Comparison of ENCODE assay signal across 23 cellular contexts in the genomic region with DNA sequence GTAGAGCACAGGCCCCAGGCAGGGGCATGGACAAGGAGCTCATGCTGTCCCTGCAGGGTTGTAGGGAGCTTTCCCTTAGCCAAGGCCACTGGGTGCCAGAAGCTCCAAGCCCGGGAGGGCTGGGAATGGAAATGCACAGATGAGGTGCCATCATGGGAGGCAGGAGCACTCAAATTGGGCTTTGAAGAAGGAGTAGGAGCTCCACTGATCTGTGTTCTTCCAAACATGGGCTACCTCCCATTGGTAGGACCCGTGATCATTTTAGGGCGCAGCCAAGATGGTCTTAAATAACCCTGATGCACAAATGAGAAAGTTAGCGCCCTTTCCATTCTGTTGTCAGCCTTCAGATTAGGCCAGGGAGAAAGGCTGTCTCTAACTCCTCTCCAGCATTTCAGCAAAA.
DNase-seq lines count a peak whose midpoint lies in the region; ATAC-seq and TF ChIP-seq lines count a peak whose summit lies in the region.
"Had no signal": no experiment of that assay in that cellular context is flagged by ENCODE, and none has a peak within 500 bp of the region (broad histone marks: within the 10 kb centered on the region; RNA-seq: fewer than 3 reads in every experiment).

No MANE protein-coding gene starts in this region.

- H3K4me3 ChIP-seq in SK-N-SH (ENCODE audit: low read depth in 2 of 2, low read length in 1 of 2) (no peak overlapping the region), hepatocyte (no peak overlapping the region)
- H3K4me3 ChIP-seq: A549; BLaER1 treated with 17β-estradiol and CSF1 and Interleukin-3, amounts not matched to agents 10 nM and 100 nM; GM12878 had no signal

- H3K4me1 ChIP-seq in SK-N-SH (ENCODE audit: control insufficient read depth in 1 of 2, insufficient read depth in 2 of 2, low read depth in 1 of 2, low read length in 1 of 2) (peaks cover 6 to 71% of the 10 kb centered on the region in 2 experiments; a peak in 3 of 4 replicates), hepatocyte (ENCODE audit: insufficient read depth) (peaks cover 54% of the 10 kb centered on the region)
- H3K4me1 ChIP-seq: A549 had no signal

- no peaks in the 10 kb centered on the region for H3K9me2 ChIP-seq in SK-N-SH
- no peaks in the 10 kb centered on the region for H3K9me2 ChIP-seq in hepatocyte (replicated peaks; ENCODE audit: insufficient read depth)

- peak overlapping the region in 2 of 3 experiments; percentile 46 to 97 for H3K27ac Mint-ChIP-seq in nephron
- H3K27ac Mint-ChIP-seq: B cell; CD4-positive, alpha-beta T cell; CD8-positive, alpha-beta T cell had no signal

- POLR2A ChIA-PET in SK-N-SH (lab: Yijun Ruan, JAX), result interaction anchor here (1.3 to 2.3 kb wide), 2 partner anchors 10 to 15 kb away, joined by 4 to 9 read pairs; no protein-coding TSS in a partner anchor

- H3K36me3 ChIP-seq in SK-N-SH (replicated peaks in 1 of 2; ENCODE audit: control insufficient read depth in 1 of 2, insufficient read depth in 2 of 2, low read length in 1 of 2), result no peaks in the 10 kb centered on the region
- no peaks in the 10 kb centered on the region for H3K36me3 ChIP-seq in hepatocyte (replicated peaks; ENCODE audit: insufficient read depth, low read depth)
- H3K36me3 ChIP-seq: BLaER1 treated with 17β-estradiol and CSF1 and Interleukin-3, amounts not matched to agents 10 nM and 100 nM had no signal

- DNase-seq in SK-N-SH (no peak), hepatocyte (ENCODE audit: low spot score) (no peak), AG08395 (ENCODE audit: low spot score) (no peak), COLO829 (ENCODE audit: low spot score) (no peak)
- DNase-seq in stimulated activated CD4-positive, alpha-beta T cell treated with anti-CD3 and anti-CD28 coated beads, Interleukin-4, amount 100 ng/mL, for 24 hours, result no peak
- DNase-seq: CD4-positive, alpha-beta T cell; CD8-positive, alpha-beta T cell; COR-L47; DMS 273 treated with DMSO at 0.1 percent for 48 hours; DMS153; DMS53; DMS79; DND-41; EL; GDM1 had no signal

- 50% methylated on average over 2 of the region's 4 CpGs for WGBS in SK-N-SH (ENCODE audit: low lambda C conversion rate)
- 92% methylated on average over 4 of the region's 4 CpGs for WGBS in hepatocyte (ENCODE audit: low lambda C conversion rate, missing lambda C conversion rate)

- no peak overlapping the region for H3K4me3 Mint-ChIP-seq in nephron
- H3K4me3 Mint-ChIP-seq: B cell; CD4-positive, alpha-beta T cell; CD8-positive, alpha-beta T cell had no signal

- H3F3A ChIP-seq in SK-N-SH (replicated peaks; ENCODE audit: insufficient read depth), result no peaks in the 10 kb centered on the region

- no peaks in the 10 kb centered on the region for H3K79me2 ChIP-seq in SK-N-SH (ENCODE audit: insufficient read depth)
- no peaks in the 10 kb centered on the region for H3K79me2 ChIP-seq in hepatocyte

- no peak for TF ChIP-seq RAD21 in SK-N-SH (IDR thresholded peaks at IDR 0.05; ENCODE audit: low read length)

- ATAC-seq in SK-N-SH treated with all-trans-retinoic acid at 6 μM for 48 hours, result no peak
- ATAC-seq: A549; CD8-positive, alpha-beta T cell; GM12878 had no signal

- peaks cover 3% of the 10 kb centered on the region for H3K36me3 Mint-ChIP-seq in nephron (ENCODE audit: low read depth)
- H3K36me3 Mint-ChIP-seq: CD8-positive, alpha-beta T cell had no signal

- H4K20me1 ChIP-seq in SK-N-SH (ENCODE audit: insufficient read depth) (no peaks in the 10 kb centered on the region), hepatocyte (ENCODE audit: insufficient read depth, poor library complexity, severe bottlenecking) (no peaks in the 10 kb centered on the region)
- H4K20me1 ChIP-seq: BLaER1 treated with 17β-estradiol and CSF1 and Interleukin-3, amounts not matched to agents 10 nM and 100 nM had no signal

- no peaks in the 10 kb centered on the region for H3K9me3 ChIP-seq in SK-N-SH
- no peaks in the 10 kb centered on the region for H3K9me3 ChIP-seq in hepatocyte (ENCODE audit: low read depth)
- H3K9me3 ChIP-seq: A549 had no signal

- H3K4me2 ChIP-seq in SK-N-SH (no peak overlapping the region), hepatocyte (no peak overlapping the region)
- H3K4me2 ChIP-seq: A549 had no signal

- H3K27ac ChIP-seq in SK-N-SH (ENCODE audit: low read depth in 2 of 2, low read length in 1 of 2) (peak overlapping the region in 1 of 2 experiments; percentile 55; a peak in 1 of 4 replicates), hepatocyte (peak overlapping the region; percentile 29)
- H3K27ac ChIP-seq: 22Rv1; A549; BLaER1 treated with 17β-estradiol and CSF1 and Interleukin-3, amounts not matched to agents 10 nM and 100 nM; C4-2B had no signal

- H2AFZ ChIP-seq in SK-N-SH (ENCODE audit: low read depth) (no peak overlapping the region), hepatocyte (no peak overlapping the region)

- no peak for TF ChIP-seq EP300 in SK-N-SH (IDR thresholded peaks at IDR 0.05; ENCODE audit: borderline replicate concordance in 1 of 2, low read depth in 1 of 2, low read length in 1 of 2)

- H3K9ac ChIP-seq in SK-N-SH, result no peak overlapping the region
- H3K9ac ChIP-seq: BLaER1 treated with 17β-estradiol and CSF1 and Interleukin-3, amounts not matched to agents 10 nM and 100 nM had no signal

- TF ChIP-seq CTCF in SK-N-SH (IDR thresholded peaks at IDR 0.05), result no peak
- TF ChIP-seq CTCF in hepatocyte (IDR thresholded peaks at IDR 0.05; ENCODE audit: poor library complexity), result no peak
- no peak for TF ChIP-seq CTCF in nephron (IDR thresholded peaks at IDR 0.05; ENCODE audit: unreplicated experiment in 3 of 3)

- CTCF ChIA-PET in SK-N-SH (lab: Yijun Ruan, JAX), result interaction anchor here (1.0 to 4.1 kb wide), 4 partner anchors 10 to 267 kb away, joined by 3 to 19 read pairs (median 6); no protein-coding TSS in a partner anchor

- H3K4me1 Mint-ChIP-seq in nephron, result peaks cover 40% of the 10 kb centered on the region
- H3K4me1 Mint-ChIP-seq: B cell had no signal

- no peaks in the 10 kb centered on the region for H3K27me3 ChIP-seq in SK-N-SH (ENCODE audit: insufficient read depth)
- no peaks in the 10 kb centered on the region for H3K27me3 ChIP-seq in hepatocyte
- H3K27me3 ChIP-seq: BLaER1 treated with 17β-estradiol and CSF1 and Interleukin-3, amounts not matched to agents 10 nM and 100 nM had no signal

- no peaks in the 10 kb centered on the region for H3K27me3 Mint-ChIP-seq in nephron (ENCODE audit: low read depth)
- H3K27me3 Mint-ChIP-seq: B cell had no signal

- peaks cover 2% of the 10 kb centered on the region for H3K9me3 Mint-ChIP-seq in nephron
- H3K9me3 Mint-ChIP-seq: CD8-positive, alpha-beta T cell had no signal

TF ChIP-seq in SK-N-SH treated with all-trans-retinoic acid at 6 μM for 48 hours, 23 proteins besides CTCF, POLR2A, EP300 and RAD21:
- TF ChIP-seq ARNTL (CRISPR knock-in tag; IDR thresholded peaks at IDR 0.05; ENCODE audit: borderline replicate concordance, low read depth) (no peak), ZFP3 (CRISPR knock-in tag; IDR thresholded peaks at IDR 0.05) (peak; percentile 96)

TF ChIP-seq in SK-N-SH, 30 proteins besides CTCF, POLR2A, EP300 and RAD21:
- TF ChIP-seq MEF2A (IDR thresholded peaks at IDR 0.05; ENCODE audit: borderline replicate concordance, low read depth), result no peak
- no peak for TF ChIP-seq TCF12 (IDR thresholded peaks at IDR 0.05)
- no peak for TF ChIP-seq TEAD4 (IDR thresholded peaks at IDR 0.05; ENCODE audit: borderline replicate concordance, insufficient read depth)
- TF ChIP-seq USF1 (IDR thresholded peaks at IDR 0.05; ENCODE audit: borderline replicate concordance, low read depth), result no peak
TF ChIP-seq in SK-N-SH: peak in this region for 0.
